12 cellular contexts compared by ENCODE assay signal in genomic region chr12:128381961-128382360, GRCh38.
"Had no signal": no experiment of that assay in that cellular context is flagged by ENCODE, and none has a peak within 500 bp of the region (broad histone marks: within the 10 kb centered on the region; RNA-seq: fewer than 3 reads in every experiment).

No MANE protein-coding gene starts in this region.

- H3K4me3 ChIP-seq: thyroid gland, vagina had no signal

- H3K27ac ChIP-seq: thyroid gland, vagina had no signal

- H3K27ac Mint-ChIP-seq: activated naive CD4-positive, alpha-beta T cell treated with anti-CD3 and anti-CD28 coated beads, Interleukin-2, amount 10 ng/mL, durations not matched to agents 7 days and 5 days; activated T-helper 2 cell treated with anti-CD3 and anti-CD28 coated beads, Interferon-gamma antibody, Interleukin-2, Interleukin-4, amounts not matched to agents 10 μg/mL and 5 μg/mL and 100 μg/mL, durations not matched to agents 14 hours and 24 hours and 36 hours; stimulated activated naive CD8-positive, alpha-beta T cell treated with anti-CD3 and anti-CD28 coated beads, Interleukin-15, amount 100 ng/mL, for 72 hours had no signal

- H3K4me3 Mint-ChIP-seq: activated naive CD4-positive, alpha-beta T cell treated with anti-CD3 and anti-CD28 coated beads, Interleukin-2, amount 10 ng/mL, durations not matched to agents 7 days and 5 days; central memory CD8-positive, alpha-beta T cell; stimulated activated naive CD8-positive, alpha-beta T cell treated with anti-CD3 and anti-CD28 coated beads, Interleukin-15, amount 100 ng/mL, for 72 hours had no signal

- H3K9me3 Mint-ChIP-seq: central memory CD8-positive, alpha-beta T cell had no signal

- DNase-seq: activated naive CD4-positive, alpha-beta T cell treated with anti-CD3 and anti-CD28 coated beads, Interleukin-2, amount 10 ng/mL, durations not matched to agents 7 days and 5 days; erythroblast; glutamatergic neuron; left ventricle myocardium superior; stimulated activated CD4-positive, alpha-beta T cell treated with anti-CD3 and anti-CD28 coated beads, Interleukin-15, amount 100 ng/mL, for 24 hours; stimulated activated CD4-positive, alpha-beta T cell treated with anti-CD3 and anti-CD28 coated beads, Interleukin-4, amount 100 ng/mL, for 24 hours; stimulated activated naive CD8-positive, alpha-beta T cell treated with anti-CD3 and anti-CD28 coated beads, Interleukin-15, amount 100 ng/mL, for 72 hours; T-helper 2 cell; thyroid gland had no signal

- H3K36me3 Mint-ChIP-seq: activated naive CD4-positive, alpha-beta T cell treated with anti-CD3 and anti-CD28 coated beads, Interleukin-2, amount 10 ng/mL, durations not matched to agents 7 days and 5 days had no signal

- ATAC-seq: left ventricle myocardium superior; stimulated activated naive CD8-positive, alpha-beta T cell treated with anti-CD3 and anti-CD28 coated beads, Interleukin-15, amount 100 ng/mL, for 72 hours had no signal

- H3K4me1 Mint-ChIP-seq: activated naive CD4-positive, alpha-beta T cell treated with anti-CD3 and anti-CD28 coated beads, Interleukin-2, amount 10 ng/mL, durations not matched to agents 7 days and 5 days; central memory CD8-positive, alpha-beta T cell; stimulated activated naive CD8-positive, alpha-beta T cell treated with anti-CD3 and anti-CD28 coated beads, Interleukin-15, amount 100 ng/mL, for 72 hours had no signal

- H3K36me3 ChIP-seq: thyroid gland, vagina had no signal

- H3K27me3 ChIP-seq: thyroid gland, vagina had no signal

- H3K4me1 ChIP-seq: thyroid gland, vagina had no signal

- H3K27me3 Mint-ChIP-seq: activated naive CD4-positive, alpha-beta T cell treated with anti-CD3 and anti-CD28 coated beads, Interleukin-2, amount 10 ng/mL, durations not matched to agents 7 days and 5 days had no signal

- H3K9me3 ChIP-seq: thyroid gland, vagina had no signal
